ENCODE assay signal across 8 cellular contexts in the genomic region with DNA sequence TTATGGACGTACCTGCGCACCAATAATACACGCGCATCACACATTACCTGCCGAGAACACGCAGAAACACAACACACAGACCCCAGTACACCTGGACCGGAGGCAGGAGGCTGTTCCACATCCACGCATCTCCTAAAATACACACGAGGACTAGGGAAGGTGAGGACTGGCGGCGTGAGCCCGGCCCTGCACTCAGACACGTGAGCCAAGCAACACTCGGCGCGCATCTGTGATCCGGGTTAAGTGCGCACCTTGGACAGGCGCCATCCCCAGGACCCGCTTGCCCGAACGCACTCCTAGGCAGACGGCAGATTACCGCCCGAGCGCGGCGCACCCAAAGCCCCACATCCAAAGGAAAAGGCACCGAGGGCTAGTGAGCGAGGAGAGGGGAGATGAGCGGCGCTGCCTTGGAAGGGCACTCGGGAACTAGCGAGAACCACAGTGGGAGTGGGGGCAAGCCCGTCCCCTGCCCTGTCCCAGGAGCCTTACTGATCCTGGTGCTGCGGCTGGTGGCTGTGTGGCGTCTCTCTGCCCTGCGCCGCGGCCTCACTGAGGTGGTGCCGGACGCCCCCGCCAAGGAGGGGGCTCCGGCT. TPM values are rescaled to one million over a fixed set of nuclear protein-coding genes. Genes with fewer than 3 reads are reported as not detected.
DNase-seq lines count a peak whose midpoint lies in the region; ATAC-seq, FAIRE-seq and TF ChIP-seq lines count a peak whose summit lies in the region.

No MANE protein-coding gene starts in this region.

- H3K4me3 Mint-ChIP-seq in stimulated activated memory B cell treated with anti-CD40 and anti-IgM and Interleukin-4, amounts not matched to agents 10 μg/mL and 1 μg/mL and 100 μg/mL, for 72 hours, result peak overlapping the region; percentile 86

- TF ChIP-seq EP300 in HepG2 (IDR thresholded peaks at IDR 0.05; ENCODE audit: low read depth in 2 of 2, low read length in 2 of 2), result no peak
- TF ChIP-seq EP300 in HepG2 (CRISPR knock-in tag; IDR thresholded peaks at IDR 0.05; ENCODE audit: borderline replicate concordance), result no peak

- intact Hi-C loops in Panc1 (cut with micrococcal nuclease; ENCODE audit: unreplicated experiment), result no loop called here
- intact Hi-C loops in HepG2 (cut with micrococcal nuclease; ENCODE audit: unreplicated experiment), result no loop called here

- H4K20me1 ChIP-seq in HepG2 (ENCODE audit: insufficient read depth, low read length), result no peaks in the 10 kb centered on the region

- no peaks in the 10 kb centered on the region for H3K79me2 ChIP-seq in HepG2 (ENCODE audit: insufficient read depth, low read length)

- BruUV-seq in Panc1 (replicated peaks; lab: Mats Ljungman, UMichigan) (no TSS peak), HepG2 (replicated peaks; lab: Mats Ljungman, UMichigan) (no TSS peak)

- POLR2A ChIA-PET in Panc1 (lab: Charles Lee) (interaction anchor here (0.7 kb wide), 1 partner anchor 98 kb away, joined by 9 read pairs; no protein-coding TSS in a partner anchor), HepG2 (lab: Yijun Ruan, JAX) (interaction anchor here (0.6 to 1.8 kb wide), 13 partner anchors 10 to 359 kb away, joined by 3 to 10 read pairs (median 3); a partner anchor contains a TSS)

- peaks cover 15% of the 10 kb centered on the region for H3K27me3 ChIP-seq in Panc1 (ENCODE audit: control insufficient read depth, insufficient read depth, low read length)
- no peaks in the 10 kb centered on the region for H3K27me3 ChIP-seq in HepG2 (ENCODE audit: control insufficient read depth in 1 of 2, insufficient read depth in 2 of 2, low read length in 2 of 2)

- in situ Hi-C loops in Panc1 (cut with HindIII; ENCODE audit: low pct_unique_long_range_greater_than_20kb, low sequenced_read_pairs), result no loop called here
- in situ Hi-C loops in HepG2 (cut with HindIII; ENCODE audit: extremely low pct_ligation_motif_present, low pct_unique_long_range_greater_than_20kb), result no loop called here

- no peak for TF ChIP-seq POLR2A in HepG2 (IDR thresholded peaks at IDR 0.05; ENCODE audit: insufficient read depth in 1 of 2, low read depth in 2 of 2, low read length in 2 of 2)

- 79% methylated on average over 6 of the region's 44 CpGs for WGBS in HepG2 (ENCODE audit: low lambda C conversion rate)

- DNase-seq in NCI-H2081 (lab: John Stamatoyannopoulos, UW) (peak; percentile 56 to 72), NCI-H2081 treated with DMSO at 0.1 percent for 48 hours (lab: John Stamatoyannopoulos, UW) (no peak), Panc1 (ENCODE audit: low read depth, low spot score) (no peak), cerebellar cortex (ENCODE audit: low spot score) (peak; percentile 64), HepG2 (ENCODE audit: low spot score) (peak; percentile 32)
- DNase-seq in effector CD4-positive, alpha-beta T cell, result no peak

- H3K27ac ChIP-seq in Panc1 (ENCODE audit: low read length) (no peak overlapping the region), HepG2 (ENCODE audit: extremely low read length, insufficient read depth, low read length) (no peak overlapping the region)

- no peak for TF ChIP-seq CTCF in Panc1 (IDR thresholded peaks at IDR 0.05)
- 0 out of 2 replicates have a peak, but pooled peaks have one; percentile 15 for TF ChIP-seq CTCF in HepG2 (CRISPR knock-in tag; IDR thresholded peaks at IDR 0.05)

- no peak for FAIRE-seq in HepG2 (lab: Jason Lieb, UNC)

- H3K27ac Mint-ChIP-seq in stimulated activated memory B cell treated with anti-CD40 and anti-IgM and Interleukin-4, amounts not matched to agents 10 μg/mL and 1 μg/mL and 100 μg/mL, for 72 hours, result peak overlapping the region; percentile 45

- no peak for TF ChIP-seq RAD21 in HepG2 (CRISPR knock-in tag; IDR thresholded peaks at IDR 0.05)

- H3K9me3 ChIP-seq in Panc1 (ENCODE audit: control insufficient read depth, insufficient read depth, low read depth, low read length), result no peaks in the 10 kb centered on the region
- H3K9me3 ChIP-seq in HepG2 (ENCODE audit: low read length), result no peaks in the 10 kb centered on the region

- H3K4me3 ChIP-seq in Panc1 (ENCODE audit: low read depth in 2 of 2, low read length in 2 of 2) (peak overlapping the region; percentile 55 to 64), HepG2 (replicated peaks in 1 of 3; ENCODE audit: insufficient read depth in 1 of 3, low read depth in 2 of 3, low read length in 3 of 3) (peak overlapping the region; percentile 65 to 85 (median 79))

- H3K4me2 ChIP-seq in HepG2 (ENCODE audit: low read depth, low read length), result peak overlapping the region; percentile 93

- CTCF ChIA-PET in Panc1 (lab: Charles Lee), result interaction anchor here (0.7 kb wide), 1 partner anchor 115 kb away, joined by 7 read pairs; no protein-coding TSS in a partner anchor
- CTCF ChIA-PET in HepG2 (lab: Yijun Ruan, JAX; ENCODE audit: low intra/inter-chr PET ratio, low total read pairs), result no interaction called here

- H3K9ac ChIP-seq in HepG2 (ENCODE audit: insufficient read depth, low read depth, low read length), result peak overlapping the region; percentile 61

- H3K4me1 ChIP-seq in Panc1 (ENCODE audit: control insufficient read depth, insufficient read depth, low read length) (0 out of 2 replicates have a peak, but pooled peaks cover 7% of the 10 kb centered on the region), HepG2 (ENCODE audit: insufficient read depth, low read length) (peaks cover 34% of the 10 kb centered on the region)

- no peaks in the 10 kb centered on the region for H3K36me3 Mint-ChIP-seq in stimulated activated memory B cell treated with anti-CD40 and anti-IgM and Interleukin-4, amounts not matched to agents 10 μg/mL and 1 μg/mL and 100 μg/mL, for 72 hours

- ATAC-seq in HG02981 (IDR thresholded peaks at IDR 0.05; ENCODE audit: unreplicated experiment) (peak; percentile 10), Panc1 (peak; percentile 76), HepG2 (peak; percentile 83)
- ATAC-seq in stimulated activated memory B cell treated with anti-CD40 and anti-IgM and Interleukin-4, amounts not matched to agents 10 μg/mL and 1 μg/mL and 100 μg/mL, for 72 hours, result peak; percentile 58

- no peak overlapping the region for H2AFZ ChIP-seq in HepG2 (ENCODE audit: low read length)

- H3K27me3 Mint-ChIP-seq in stimulated activated memory B cell treated with anti-CD40 and anti-IgM and Interleukin-4, amounts not matched to agents 10 μg/mL and 1 μg/mL and 100 μg/mL, for 72 hours, result no peaks in the 10 kb centered on the region

- H3K9me3 Mint-ChIP-seq in stimulated activated memory B cell treated with anti-CD40 and anti-IgM and Interleukin-4, amounts not matched to agents 10 μg/mL and 1 μg/mL and 100 μg/mL, for 72 hours, result peaks cover 3% of the 10 kb centered on the region

- peaks cover 17% of the 10 kb centered on the region for H3K4me1 Mint-ChIP-seq in stimulated activated memory B cell treated with anti-CD40 and anti-IgM and Interleukin-4, amounts not matched to agents 10 μg/mL and 1 μg/mL and 100 μg/mL, for 72 hours

- no peaks in the 10 kb centered on the region for H3K36me3 ChIP-seq in Panc1 (ENCODE audit: control insufficient read depth, insufficient read depth, low read length)
- H3K36me3 ChIP-seq in HepG2 (replicated peaks in 1 of 2; ENCODE audit: control insufficient read depth in 1 of 2, insufficient read depth in 2 of 2, low read length in 2 of 2), result no peaks in the 10 kb centered on the region

RNA-seq across cellular contexts. Expression of a gene that starts 0.4 kb away (rescaled TPM):
- 1.3 TPM for total RNA-seq in Panc1 (2021; ENCODE audit: unreplicated experiment)
- polyA plus RNA-seq in Panc1 (2012; ENCODE audit: insufficient read length), result 1.1 TPM
- 12.2 and 14.0 TPM in 2 replicates for total RNA-seq in HepG2 (2016; rRNA removed; fragmentation: Illumina TruSeq; extraction: Trizol)
- 5.1 and 6.0 TPM in 2 replicates for total RNA-seq in HepG2 (2016; cell fraction: cytosol; rRNA removed; fragmentation: Illumina TruSeq; extraction: Trizol; ENCODE audit: low read depth)
- total RNA-seq in HepG2 (2016; cell fraction: insoluble cytoplasmic fraction; rRNA removed; fragmentation: Illumina TruSeq; extraction: Trizol), result 12.0 and 13.5 TPM in 2 replicates
- total RNA-seq in HepG2 (2016; cell fraction: membrane; rRNA removed; fragmentation: Illumina TruSeq; extraction: Trizol), result 8.3 and 10.5 TPM in 2 replicates
- total RNA-seq in HepG2 (2016; cell fraction: nucleus; rRNA removed; fragmentation: Illumina TruSeq; extraction: Trizol), result 9.2 and 10.3 TPM in 2 replicates
- polyA plus RNA-seq in HepG2 (2011; rRNA removed), result 8.5 and 8.6 TPM in 2 replicates
- 5.0 and 6.0 TPM in 2 replicates for polyA plus RNA-seq in HepG2 (2011; cell fraction: cytosol; rRNA removed)
- polyA plus RNA-seq in HepG2 (2011; cell fraction: nucleus; rRNA removed), result 30.0 and 30.9 TPM in 2 replicates
- polyA plus RNA-seq in HepG2 (2012), result 4.3 and 6.2 TPM in 2 replicates
- polyA plus RNA-seq in HepG2 (2016; cell fraction: cytosol; fragmentation: Illumina TruSeq; extraction: Trizol; ENCODE audit: low read depth), result 3.4 and 4.7 TPM in 2 replicates
- 11.3 and 13.3 TPM in 2 replicates for polyA plus RNA-seq in HepG2 (2016; cell fraction: insoluble cytoplasmic fraction; fragmentation: Illumina TruSeq; extraction: Trizol; ENCODE audit: low read depth)
- polyA plus RNA-seq in HepG2 (2016; cell fraction: membrane; fragmentation: Illumina TruSeq; extraction: Trizol; ENCODE audit: low read depth), result 5.6 and 7.1 TPM in 2 replicates
- polyA plus RNA-seq in HepG2 (2016; cell fraction: nucleus; fragmentation: Illumina TruSeq; extraction: Trizol; ENCODE audit: insufficient read depth, low read depth), result 16.2 and 18.9 TPM in 2 replicates
- polyA minus RNA-seq in HepG2 (2011; rRNA and poly(A)+ RNA removed; ENCODE audit: low replicate concordance), result 11.4 TPM in 1 of 2 replicates, not detected in the other
- 3.5 and 5.0 TPM in 2 replicates for polyA minus RNA-seq in HepG2 (2011; cell fraction: cytosol; rRNA and poly(A)+ RNA removed)
- polyA minus RNA-seq in HepG2 (2011; cell fraction: nucleus; rRNA and poly(A)+ RNA removed), result 3.7 and 7.3 TPM in 2 replicates

RNA-seq across cellular contexts. Expression of a gene that starts 19.2 kb away (rescaled TPM):
- 3.7 TPM for total RNA-seq in Panc1 (2021; ENCODE audit: unreplicated experiment)
- 1.5 TPM for polyA plus RNA-seq in Panc1 (2012; ENCODE audit: insufficient read length)
- total RNA-seq in HepG2 (2016; rRNA removed; fragmentation: Illumina TruSeq; extraction: Trizol), result 4.1 and 4.5 TPM in 2 replicates
- total RNA-seq in HepG2 (2016; cell fraction: cytosol; rRNA removed; fragmentation: Illumina TruSeq; extraction: Trizol; ENCODE audit: low read depth), result 0.40 and 0.53 TPM in 2 replicates
- total RNA-seq in HepG2 (2016; cell fraction: insoluble cytoplasmic fraction; rRNA removed; fragmentation: Illumina TruSeq; extraction: Trizol), result 4.3 and 4.5 TPM in 2 replicates
- 1.3 and 1.5 TPM in 2 replicates for total RNA-seq in HepG2 (2016; cell fraction: membrane; rRNA removed; fragmentation: Illumina TruSeq; extraction: Trizol)
- 4.3 and 5.1 TPM in 2 replicates for total RNA-seq in HepG2 (2016; cell fraction: nucleus; rRNA removed; fragmentation: Illumina TruSeq; extraction: Trizol)
- polyA plus RNA-seq in HepG2 (2011; rRNA removed), result 3.6 and 3.9 TPM in 2 replicates
- 3.0 and 3.4 TPM in 2 replicates for polyA plus RNA-seq in HepG2 (2011; cell fraction: cytosol; rRNA removed)
- polyA plus RNA-seq in HepG2 (2011; cell fraction: nucleus; rRNA removed), result 4.2 and 4.7 TPM in 2 replicates
- 1.8 and 2.7 TPM in 2 replicates for polyA plus RNA-seq in HepG2 (2012)
- 0.42 and 0.51 TPM in 2 replicates for polyA plus RNA-seq in HepG2 (2016; cell fraction: cytosol; fragmentation: Illumina TruSeq; extraction: Trizol; ENCODE audit: low read depth)
- polyA plus RNA-seq in HepG2 (2016; cell fraction: insoluble cytoplasmic fraction; fragmentation: Illumina TruSeq; extraction: Trizol; ENCODE audit: low read depth), result 3.8 and 4.3 TPM in 2 replicates
- 0.98 and 1.1 TPM in 2 replicates for polyA plus RNA-seq in HepG2 (2016; cell fraction: membrane; fragmentation: Illumina TruSeq; extraction: Trizol; ENCODE audit: low read depth)
- polyA plus RNA-seq in HepG2 (2016; cell fraction: nucleus; fragmentation: Illumina TruSeq; extraction: Trizol; ENCODE audit: insufficient read depth, low read depth), result 4.8 and 5.3 TPM in 2 replicates
- 6.6 and 11.2 TPM in 2 replicates for polyA minus RNA-seq in HepG2 (2011; rRNA and poly(A)+ RNA removed; ENCODE audit: low replicate concordance)
- 1.2 and 1.5 TPM in 2 replicates for polyA minus RNA-seq in HepG2 (2011; cell fraction: cytosol; rRNA and poly(A)+ RNA removed)
- 8.0 and 8.8 TPM in 2 replicates for polyA minus RNA-seq in HepG2 (2011; cell fraction: nucleus; rRNA and poly(A)+ RNA removed)

RNA-seq across cellular contexts. Expression of a gene that starts 33.1 kb away (rescaled TPM):
- total RNA-seq in Panc1 (2021; ENCODE audit: unreplicated experiment) (not detected), HepG2 (2016; rRNA removed; fragmentation: Illumina TruSeq; extraction: Trizol) (not detected in 2 replicates)
- polyA plus RNA-seq in Panc1 (2012; ENCODE audit: insufficient read length), result not detected
- total RNA-seq in HepG2 (2016; cell fraction: cytosol; rRNA removed; fragmentation: Illumina TruSeq; extraction: Trizol; ENCODE audit: low read depth), result 0.18 and 0.51 TPM in 2 replicates
- total RNA-seq in HepG2 (2016; cell fraction: insoluble cytoplasmic fraction; rRNA removed; fragmentation: Illumina TruSeq; extraction: Trizol), result 0.19 TPM in 1 of 2 replicates, not detected in the other
- not detected in 2 replicates for total RNA-seq in HepG2 (2016; cell fraction: membrane; rRNA removed; fragmentation: Illumina TruSeq; extraction: Trizol)
- not detected in 2 replicates for total RNA-seq in HepG2 (2016; cell fraction: nucleus; rRNA removed; fragmentation: Illumina TruSeq; extraction: Trizol)
- 0.14 TPM in 1 of 2 replicates, not detected in the other for polyA plus RNA-seq in HepG2 (2011; rRNA removed)
- polyA plus RNA-seq in HepG2 (2011; cell fraction: cytosol; rRNA removed), result not detected in 2 replicates
- polyA plus RNA-seq in HepG2 (2011; cell fraction: nucleus; rRNA removed), result not detected in 2 replicates
- 0.16 TPM in 1 of 2 replicates, not detected in the other for polyA plus RNA-seq in HepG2 (2012)
- polyA plus RNA-seq in HepG2 (2016; cell fraction: cytosol; fragmentation: Illumina TruSeq; extraction: Trizol; ENCODE audit: low read depth), result not detected in 2 replicates
- polyA plus RNA-seq in HepG2 (2016; cell fraction: insoluble cytoplasmic fraction; fragmentation: Illumina TruSeq; extraction: Trizol; ENCODE audit: low read depth), result not detected in 2 replicates
- not detected in 2 replicates for polyA plus RNA-seq in HepG2 (2016; cell fraction: membrane; fragmentation: Illumina TruSeq; extraction: Trizol; ENCODE audit: low read depth)
- not detected in 2 replicates for polyA plus RNA-seq in HepG2 (2016; cell fraction: nucleus; fragmentation: Illumina TruSeq; extraction: Trizol; ENCODE audit: insufficient read depth, low read depth)
- polyA minus RNA-seq in HepG2 (2011; rRNA and poly(A)+ RNA removed; ENCODE audit: low replicate concordance), result 0.16 TPM in 2 replicates
- not detected in 2 replicates for polyA minus RNA-seq in HepG2 (2011; cell fraction: cytosol; rRNA and poly(A)+ RNA removed)
- not detected in 2 replicates for polyA minus RNA-seq in HepG2 (2011; cell fraction: nucleus; rRNA and poly(A)+ RNA removed)

RNA-seq across cellular contexts. Expression of a gene that starts 34.1 kb away (rescaled TPM):
- total RNA-seq in Panc1 (2021; ENCODE audit: unreplicated experiment), result 18.2 TPM
- 12.1 TPM for polyA plus RNA-seq in Panc1 (2012; ENCODE audit: insufficient read length)
- total RNA-seq in HepG2 (2016; rRNA removed; fragmentation: Illumina TruSeq; extraction: Trizol), result 0.53 and 0.81 TPM in 2 replicates
- 1.4 and 3.4 TPM in 2 replicates for total RNA-seq in HepG2 (2016; cell fraction: cytosol; rRNA removed; fragmentation: Illumina TruSeq; extraction: Trizol; ENCODE audit: low read depth)
- total RNA-seq in HepG2 (2016; cell fraction: insoluble cytoplasmic fraction; rRNA removed; fragmentation: Illumina TruSeq; extraction: Trizol), result 0.52 and 1.7 TPM in 2 replicates
- 0.93 and 5.7 TPM in 2 replicates for total RNA-seq in HepG2 (2016; cell fraction: membrane; rRNA removed; fragmentation: Illumina TruSeq; extraction: Trizol)
- 0.68 and 2.8 TPM in 2 replicates for total RNA-seq in HepG2 (2016; cell fraction: nucleus; rRNA removed; fragmentation: Illumina TruSeq; extraction: Trizol)
- polyA plus RNA-seq in HepG2 (2011; rRNA removed), result 6.0 and 7.4 TPM in 2 replicates
- polyA plus RNA-seq in HepG2 (2011; cell fraction: cytosol; rRNA removed), result 4.9 and 5.8 TPM in 2 replicates
- polyA plus RNA-seq in HepG2 (2011; cell fraction: nucleus; rRNA removed), result 4.1 and 31.3 TPM in 2 replicates
- 4.5 and 6.2 TPM in 2 replicates for polyA plus RNA-seq in HepG2 (2012)
- 4.3 and 5.5 TPM in 2 replicates for polyA plus RNA-seq in HepG2 (2016; cell fraction: cytosol; fragmentation: Illumina TruSeq; extraction: Trizol; ENCODE audit: low read depth)
- polyA plus RNA-seq in HepG2 (2016; cell fraction: insoluble cytoplasmic fraction; fragmentation: Illumina TruSeq; extraction: Trizol; ENCODE audit: low read depth), result 2.0 and 2.8 TPM in 2 replicates
- 5.5 and 8.4 TPM in 2 replicates for polyA plus RNA-seq in HepG2 (2016; cell fraction: membrane; fragmentation: Illumina TruSeq; extraction: Trizol; ENCODE audit: low read depth)
- 3.7 and 5.1 TPM in 2 replicates for polyA plus RNA-seq in HepG2 (2016; cell fraction: nucleus; fragmentation: Illumina TruSeq; extraction: Trizol; ENCODE audit: insufficient read depth, low read depth)
- 11.3 and 107 TPM in 2 replicates for polyA minus RNA-seq in HepG2 (2011; rRNA and poly(A)+ RNA removed; ENCODE audit: low replicate concordance)
- 6.9 and 7.3 TPM in 2 replicates for polyA minus RNA-seq in HepG2 (2011; cell fraction: cytosol; rRNA and poly(A)+ RNA removed)
- 1.3 and 1.9 TPM in 2 replicates for polyA minus RNA-seq in HepG2 (2011; cell fraction: nucleus; rRNA and poly(A)+ RNA removed)

RNA-seq across cellular contexts. Expression of a gene that starts 38.3 kb away (rescaled TPM):
- 46.2 TPM for total RNA-seq in Panc1 (2021; ENCODE audit: unreplicated experiment)
- polyA plus RNA-seq in Panc1 (2012; ENCODE audit: insufficient read length), result 21.2 TPM
- 20.3 and 25.6 TPM in 2 replicates for total RNA-seq in HepG2 (2016; rRNA removed; fragmentation: Illumina TruSeq; extraction: Trizol)
- 3.8 TPM in 2 replicates for total RNA-seq in HepG2 (2016; cell fraction: cytosol; rRNA removed; fragmentation: Illumina TruSeq; extraction: Trizol; ENCODE audit: low read depth)
- total RNA-seq in HepG2 (2016; cell fraction: insoluble cytoplasmic fraction; rRNA removed; fragmentation: Illumina TruSeq; extraction: Trizol), result 22.4 and 23.9 TPM in 2 replicates
- 10.3 and 10.5 TPM in 2 replicates for total RNA-seq in HepG2 (2016; cell fraction: membrane; rRNA removed; fragmentation: Illumina TruSeq; extraction: Trizol)
- total RNA-seq in HepG2 (2016; cell fraction: nucleus; rRNA removed; fragmentation: Illumina TruSeq; extraction: Trizol), result 25.1 and 27.2 TPM in 2 replicates
- 3.7 and 4.0 TPM in 2 replicates for polyA plus RNA-seq in HepG2 (2011; rRNA removed)
- polyA plus RNA-seq in HepG2 (2011; cell fraction: cytosol; rRNA removed), result 1.9 and 2.0 TPM in 2 replicates
- polyA plus RNA-seq in HepG2 (2011; cell fraction: nucleus; rRNA removed), result 23.5 and 24.6 TPM in 2 replicates
- polyA plus RNA-seq in HepG2 (2012), result 8.9 and 15.2 TPM in 2 replicates
- polyA plus RNA-seq in HepG2 (2016; cell fraction: cytosol; fragmentation: Illumina TruSeq; extraction: Trizol; ENCODE audit: low read depth), result 1.4 and 1.5 TPM in 2 replicates
- 29.1 and 31.1 TPM in 2 replicates for polyA plus RNA-seq in HepG2 (2016; cell fraction: insoluble cytoplasmic fraction; fragmentation: Illumina TruSeq; extraction: Trizol; ENCODE audit: low read depth)
- polyA plus RNA-seq in HepG2 (2016; cell fraction: membrane; fragmentation: Illumina TruSeq; extraction: Trizol; ENCODE audit: low read depth), result 5.1 and 6.2 TPM in 2 replicates
- polyA plus RNA-seq in HepG2 (2016; cell fraction: nucleus; fragmentation: Illumina TruSeq; extraction: Trizol; ENCODE audit: insufficient read depth, low read depth), result 92.0 and 95.3 TPM in 2 replicates
- 5.1 and 15.7 TPM in 2 replicates for polyA minus RNA-seq in HepG2 (2011; rRNA and poly(A)+ RNA removed; ENCODE audit: low replicate concordance)
- polyA minus RNA-seq in HepG2 (2011; cell fraction: cytosol; rRNA and poly(A)+ RNA removed), result 3.0 and 3.3 TPM in 2 replicates
- polyA minus RNA-seq in HepG2 (2011; cell fraction: nucleus; rRNA and poly(A)+ RNA removed), result 6.7 TPM in 2 replicates

Comparison
In these comparisons a context has a peak if more than half of its experiments do, and no peak if none do; other contexts are left out.
1. DNase-seq: peak in NCI-H2081 (2 of 2), cerebellar cortex (single experiment) and HepG2 (single experiment); none in NCI-H2081 treated with DMSO at 0.1 percent for 48 hours (single experiment), Panc1 (single experiment) and effector CD4-positive, alpha-beta T cell (single experiment).
2. ATAC-seq: peak in every context shown above with its lines; median percentile 83 in HepG2; 76 in Panc1; 58 in stimulated activated memory B cell treated with anti-CD40 and anti-IgM and Interleukin-4, amounts not matched to agents 10 μg/mL and 1 μg/mL and 100 μg/mL, for 72 hours; 10 in HG02981.